In the genomic region with DNA sequence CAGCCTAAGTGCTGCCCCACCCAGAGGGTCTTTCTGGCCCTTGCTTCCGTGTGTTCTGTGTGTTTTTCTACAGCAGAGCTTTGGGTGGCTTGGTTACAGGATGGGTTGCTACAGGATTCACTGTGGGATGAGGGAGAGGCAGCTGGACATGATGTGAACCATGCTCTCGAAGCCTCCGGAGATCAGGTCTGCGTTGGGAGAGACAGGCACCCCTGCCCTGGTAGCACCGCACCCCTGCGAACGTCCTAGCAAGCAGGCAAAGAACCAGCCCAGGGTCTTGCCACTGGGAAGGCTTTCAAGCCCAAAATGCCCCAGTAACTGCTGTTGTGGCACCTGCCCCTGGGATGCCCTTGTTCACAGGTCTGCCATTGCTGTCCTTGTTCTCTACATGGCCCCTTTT, we compare ENCODE assay signal across 18 cellular contexts.
DNase-seq lines count a peak whose midpoint lies in the region; ATAC-seq and TF ChIP-seq lines count a peak whose summit lies in the region.
"Had no signal": no experiment of that assay in that cellular context is flagged by ENCODE, and none has a peak within 500 bp of the region (broad histone marks: within the 10 kb centered on the region; RNA-seq: fewer than 3 reads in every experiment).

No MANE protein-coding gene starts in this region.

- H4K20me1 ChIP-seq in fibroblast of lung (ENCODE audit: control insufficient read depth, extremely low read depth, insufficient read depth, low read length) = no peaks in the 10 kb centered on the region
- H4K20me1 ChIP-seq in smooth muscle cell (ENCODE audit: low read depth) = no peaks in the 10 kb centered on the region

- no peaks in the 10 kb centered on the region for H3K9me3 Mint-ChIP-seq in activated T-cell treated with anti-CD3 and anti-CD28 coated beads, Interleukin-2, amount 50 U/mL, for 24 hours

- H3K4me1 Mint-ChIP-seq in activated T-cell treated with anti-CD3 and anti-CD28 coated beads, Interleukin-2, amount 50 U/mL, for 24 hours (ENCODE audit: low read depth) = peaks cover 27% of the 10 kb centered on the region

- H3K79me2 ChIP-seq in fibroblast of lung (ENCODE audit: control insufficient read depth, insufficient read depth, low read length) = peaks cover 5% of the 10 kb centered on the region
- no peaks in the 10 kb centered on the region for H3K79me2 ChIP-seq in smooth muscle cell (ENCODE audit: low read depth)

- H3K9me3 ChIP-seq in RWPE2 (ENCODE audit: severe bottlenecking) (no peaks in the 10 kb centered on the region), fibroblast of lung (ENCODE audit: control insufficient read depth, insufficient read depth, low read depth, low read length) (no peaks in the 10 kb centered on the region), skeletal muscle tissue (ENCODE audit: control insufficient read depth in 3 of 3, low read length in 3 of 3) (no peaks in the 10 kb centered on the region), smooth muscle cell (replicated peaks; ENCODE audit: low read depth) (no peaks in the 10 kb centered on the region)
- H3K9me3 ChIP-seq: BLaER1 treated with 17β-estradiol and CSF1 and Interleukin-3, amounts not matched to agents 10 nM and 100 nM; HAP-1 had no signal

- ATAC-seq in RWPE2 (ENCODE audit: low read depth) = no peak

- WGBS in smooth muscle cell (ENCODE audit: low lambda C conversion rate) = 95% methylated on average over 7 of the region's 7 CpGs

- TF ChIP-seq CTCF in RWPE2 (IDR thresholded peaks at IDR 0.05; ENCODE audit: poor library complexity, severe bottlenecking) (no peak), fibroblast of lung (conservative IDR thresholded peaks at IDR 0.05 in 1 of 2, IDR thresholded peaks at IDR 0.05 in 1 of 2; ENCODE audit: low read depth in 1 of 2, low read length in 2 of 2) (no peak), smooth muscle cell (IDR thresholded peaks at IDR 0.05; ENCODE audit: borderline replicate concordance, insufficient read depth, poor library complexity, severe bottlenecking) (no peak)

- H3K4me2 ChIP-seq in fibroblast of lung (ENCODE audit: extremely low read depth, insufficient read depth, low read length) (peak overlapping the region; percentile 15), smooth muscle cell (no peak overlapping the region)
- H3K4me2 ChIP-seq: BLaER1 treated with 17β-estradiol and CSF1 and Interleukin-3, amounts not matched to agents 10 nM and 100 nM had no signal

- H3K27me3 Mint-ChIP-seq in activated T-cell treated with anti-CD3 and anti-CD28 coated beads, Interleukin-2, amount 50 U/mL, for 24 hours = no peaks in the 10 kb centered on the region

- H3K27ac ChIP-seq in RWPE2 (ENCODE audit: poor library complexity, severe bottlenecking) = peak overlapping the region; percentile 93
- H3K27ac ChIP-seq in fibroblast of lung (ENCODE audit: insufficient read depth, low read length) = peak overlapping the region; percentile 83
- peak overlapping the region; percentile 63 for H3K27ac ChIP-seq in skeletal muscle tissue (ENCODE audit: low read depth, low read length)
- H3K27ac ChIP-seq in smooth muscle cell (ENCODE audit: low read depth) = no peak overlapping the region
- H3K27ac ChIP-seq: BLaER1 treated with 17β-estradiol and CSF1 and Interleukin-3, amounts not matched to agents 10 nM and 100 nM had no signal

- no peaks in the 10 kb centered on the region for H3K27me3 ChIP-seq in RWPE2 (ENCODE audit: insufficient read depth, poor library complexity, severe bottlenecking)
- H3K27me3 ChIP-seq in fibroblast of lung (ENCODE audit: control insufficient read depth, insufficient read depth, low read length) = no peaks in the 10 kb centered on the region
- no peaks in the 10 kb centered on the region for H3K27me3 ChIP-seq in skeletal muscle tissue (ENCODE audit: control insufficient read depth in 3 of 3, insufficient read depth in 3 of 3, low read length in 3 of 3)
- no peaks in the 10 kb centered on the region for H3K27me3 ChIP-seq in smooth muscle cell (ENCODE audit: low read depth)
- H3K27me3 ChIP-seq: BLaER1 treated with 17β-estradiol and CSF1 and Interleukin-3, amounts not matched to agents 10 nM and 100 nM had no signal

- peaks cover 26% of the 10 kb centered on the region for H3K4me1 ChIP-seq in RWPE2 (ENCODE audit: insufficient read depth, poor library complexity, severe bottlenecking)
- peaks cover 30% of the 10 kb centered on the region for H3K4me1 ChIP-seq in fibroblast of lung (ENCODE audit: control insufficient read depth, extremely low read depth, insufficient read depth, low read length)
- H3K4me1 ChIP-seq in skeletal muscle tissue (ENCODE audit: control insufficient read depth in 3 of 3, insufficient read depth in 3 of 3, low read length in 3 of 3) = peaks cover 29 to 39% (median 35%) of the 10 kb centered on the region in 3 donors
- peaks cover 4% of the 10 kb centered on the region for H3K4me1 ChIP-seq in smooth muscle cell (ENCODE audit: low read depth)
- H3K4me1 ChIP-seq: HAP-1 had no signal

- H3K36me3 Mint-ChIP-seq in activated T-cell treated with anti-CD3 and anti-CD28 coated beads, Interleukin-2, amount 50 U/mL, for 24 hours (ENCODE audit: low read depth) = peaks cover 97% of the 10 kb centered on the region

- peak overlapping the region; percentile 53 for H3K27ac Mint-ChIP-seq in activated T-cell treated with anti-CD3 and anti-CD28 coated beads, Interleukin-2, amount 50 U/mL, for 24 hours

- H3K36me3 ChIP-seq in RWPE2 (ENCODE audit: low read depth) = peaks cover 53% of the 10 kb centered on the region
- peaks cover 34% of the 10 kb centered on the region for H3K36me3 ChIP-seq in fibroblast of lung (ENCODE audit: control insufficient read depth, insufficient read depth, low read length)
- peaks cover 43 to 46% (median 44%) of the 10 kb centered on the region in 3 donors for H3K36me3 ChIP-seq in skeletal muscle tissue (ENCODE audit: control insufficient read depth in 3 of 3, insufficient read depth in 3 of 3, low read length in 3 of 3)
- no peaks in the 10 kb centered on the region for H3K36me3 ChIP-seq in smooth muscle cell (ENCODE audit: low read depth)

- H2AFZ ChIP-seq in fibroblast of lung (ENCODE audit: low read length) (no peak overlapping the region), smooth muscle cell (ENCODE audit: low read depth) (no peak overlapping the region)

- H3F3A ChIP-seq in smooth muscle cell (ENCODE audit: low read depth) = peaks cover 12% of the 10 kb centered on the region

- H3K9ac ChIP-seq in fibroblast of lung (ENCODE audit: insufficient read depth, low read length) = no peak overlapping the region
- H3K9ac ChIP-seq in skeletal muscle tissue (ENCODE audit: low read depth in 1 of 3, low read length in 3 of 3) = no peak overlapping the region
- H3K9ac ChIP-seq in smooth muscle cell (ENCODE audit: low read depth) = no peak overlapping the region
- H3K9ac ChIP-seq: BLaER1 treated with 17β-estradiol and CSF1 and Interleukin-3, amounts not matched to agents 10 nM and 100 nM had no signal

- H3K4me3 ChIP-seq in RWPE2 (ENCODE audit: severe bottlenecking) (no peak overlapping the region), fibroblast of lung (replicated peaks in 1 of 4; ENCODE audit: control extremely low read depth in 1 of 4, insufficient read depth in 1 of 4, low read depth in 3 of 4, low read length in 4 of 4) (no peak overlapping the region), skeletal muscle tissue (ENCODE audit: low read length in 3 of 3) (no peak overlapping the region), smooth muscle cell (no peak overlapping the region)
- H3K4me3 ChIP-seq: BLaER1 treated with 17β-estradiol and CSF1 and Interleukin-3, amounts not matched to agents 10 nM and 100 nM; HAP-1 had no signal

- no peak overlapping the region for H3K4me3 Mint-ChIP-seq in activated T-cell treated with anti-CD3 and anti-CD28 coated beads, Interleukin-2, amount 50 U/mL, for 24 hours

- DNase-seq in activated T-cell treated with anti-CD3 and anti-CD28 coated beads, Interleukin-2, amount 50 U/mL, for 24 hours = no peak
- no peak for DNase-seq in activated T-cell treated with anti-CD3 and anti-CD28 coated beads, Interleukin-2, amount 50 U/mL, for 48 hours
- DNase-seq in RWPE2 (ENCODE audit: low spot score) = no peak
- no peak for DNase-seq in fibroblast of lung (ENCODE audit: low read depth in 2 of 2)
- no peak for DNase-seq in middle frontal gyrus (ENCODE audit: extremely low spot score, low spot score)
- no peak for DNase-seq in NCI-H146 treated with DMSO at 0.1 percent for 48 hours (lab: John Stamatoyannopoulos, UW; ENCODE audit: unreplicated experiment)
- no peak for DNase-seq in smooth muscle cell (lab: John Stamatoyannopoulos, UW; ENCODE audit: unreplicated experiment)
- DNase-seq: 8988T, DMS153, KBM-7, NCI-H1048, NCI-H1694, NCI-H2107, NCI-H345, NCI-H526 treated with DMSO at 0.1 percent for 48 hours had no signal
